ENCODE assay signal across 1 cellular context in the genomic region with DNA sequence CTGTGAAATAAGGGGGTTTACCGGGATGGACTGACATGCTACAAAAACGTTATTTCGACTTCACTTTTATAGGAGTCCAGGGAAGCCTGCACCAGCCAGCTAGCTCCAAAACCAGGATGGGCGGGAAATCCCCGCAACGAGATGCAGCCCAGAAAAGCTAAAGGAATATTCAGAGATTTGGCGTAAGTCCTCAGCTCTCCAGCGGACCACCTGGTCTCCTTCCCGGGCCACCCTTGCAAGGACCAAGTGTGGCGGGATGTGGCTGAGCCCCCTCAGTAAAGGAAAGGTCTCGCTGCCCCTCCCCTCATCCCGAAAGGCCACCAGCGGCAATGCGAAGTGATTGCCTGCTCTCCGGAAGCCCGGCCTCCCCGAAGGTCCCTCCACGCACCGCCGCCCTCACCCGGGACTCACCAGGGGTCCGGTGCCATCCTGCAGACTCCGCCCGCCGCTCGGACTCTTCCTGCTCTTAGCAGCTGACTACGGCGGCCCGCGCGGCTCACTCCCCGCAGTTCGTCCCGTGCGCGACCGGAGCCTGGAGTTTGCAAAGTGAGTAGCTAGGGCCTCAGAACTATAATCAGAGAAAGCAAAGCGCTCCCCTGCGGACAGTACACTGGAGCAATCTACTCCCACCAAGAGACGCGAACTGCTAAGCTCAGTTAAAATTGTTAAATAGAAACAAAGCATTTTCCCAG.
TF ChIP-seq lines count a peak whose summit lies in the region.

A gene with protein sequence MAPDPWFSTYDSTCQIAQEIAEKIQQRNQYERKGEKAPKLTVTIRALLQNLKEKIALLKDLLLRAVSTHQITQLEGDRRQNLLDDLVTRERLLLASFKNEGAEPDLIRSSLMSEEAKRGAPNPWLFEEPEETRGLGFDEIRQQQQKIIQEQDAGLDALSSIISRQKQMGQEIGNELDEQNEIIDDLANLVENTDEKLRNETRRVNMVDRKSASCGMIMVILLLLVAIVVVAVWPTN (minus strand): TSS at position 440 of the 692 bp plus-strand sequence. CDS start 12 bp downstream, at position 428.

TF ChIP-seq in WTC11, 78 proteins besides CTCF, POLR2A, EP300 and RAD21 (continued from another document):
- TF ChIP-seq, protein P1, sequence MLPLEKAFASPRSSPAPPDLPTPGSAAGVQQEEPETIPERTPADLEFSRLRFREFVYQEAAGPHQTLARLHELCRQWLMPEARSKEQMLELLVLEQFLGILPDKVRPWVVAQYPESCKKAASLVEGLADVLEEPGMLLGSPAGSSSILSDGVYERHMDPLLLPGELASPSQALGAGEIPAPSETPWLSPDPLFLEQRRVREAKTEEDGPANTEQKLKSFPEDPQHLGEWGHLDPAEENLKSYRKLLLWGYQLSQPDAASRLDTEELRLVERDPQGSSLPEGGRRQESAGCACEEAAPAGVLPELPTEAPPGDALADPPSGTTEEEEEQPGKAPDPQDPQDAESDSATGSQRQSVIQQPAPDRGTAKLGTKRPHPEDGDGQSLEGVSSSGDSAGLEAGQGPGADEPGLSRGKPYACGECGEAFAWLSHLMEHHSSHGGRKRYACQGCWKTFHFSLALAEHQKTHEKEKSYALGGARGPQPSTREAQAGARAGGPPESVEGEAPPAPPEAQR (CRISPR knock-in tag; IDR thresholded peaks at IDR 0.05), result no peak
- TF ChIP-seq ZNF219 (CRISPR knock-in tag; IDR thresholded peaks at IDR 0.05; ENCODE audit: borderline replicate concordance) (no peak), FOXJ3 (CRISPR knock-in tag; IDR thresholded peaks at IDR 0.05; ENCODE audit: borderline replicate concordance) (no peak), ZNF317 (CRISPR knock-in tag; IDR thresholded peaks at IDR 0.05; ENCODE audit: borderline replicate concordance, low read depth) (no peak), CBFB (CRISPR knock-in tag; IDR thresholded peaks at IDR 0.05; ENCODE audit: low read depth) (no peak)
- TF ChIP-seq, protein P2, sequence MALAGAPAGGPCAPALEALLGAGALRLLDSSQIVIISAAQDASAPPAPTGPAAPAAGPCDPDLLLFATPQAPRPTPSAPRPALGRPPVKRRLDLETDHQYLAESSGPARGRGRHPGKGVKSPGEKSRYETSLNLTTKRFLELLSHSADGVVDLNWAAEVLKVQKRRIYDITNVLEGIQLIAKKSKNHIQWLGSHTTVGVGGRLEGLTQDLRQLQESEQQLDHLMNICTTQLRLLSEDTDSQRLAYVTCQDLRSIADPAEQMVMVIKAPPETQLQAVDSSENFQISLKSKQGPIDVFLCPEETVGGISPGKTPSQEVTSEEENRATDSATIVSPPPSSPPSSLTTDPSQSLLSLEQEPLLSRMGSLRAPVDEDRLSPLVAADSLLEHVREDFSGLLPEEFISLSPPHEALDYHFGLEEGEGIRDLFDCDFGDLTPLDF (CRISPR knock-in tag; IDR thresholded peaks at IDR 0.05), result no peak
